Comparison of ENCODE assay signal across 1 cellular context in genomic region chr17:64128787-64129514, GRCh38.
TF ChIP-seq lines count a peak whose summit lies in the region.

No MANE protein-coding gene starts in this region.

TF ChIP-seq in SK-N-SH treated with all-trans-retinoic acid at 6 μM for 48 hours, 23 proteins besides CTCF, POLR2A, EP300 and RAD21 (continued from another document):
- TF ChIP-seq, protein P1, sequence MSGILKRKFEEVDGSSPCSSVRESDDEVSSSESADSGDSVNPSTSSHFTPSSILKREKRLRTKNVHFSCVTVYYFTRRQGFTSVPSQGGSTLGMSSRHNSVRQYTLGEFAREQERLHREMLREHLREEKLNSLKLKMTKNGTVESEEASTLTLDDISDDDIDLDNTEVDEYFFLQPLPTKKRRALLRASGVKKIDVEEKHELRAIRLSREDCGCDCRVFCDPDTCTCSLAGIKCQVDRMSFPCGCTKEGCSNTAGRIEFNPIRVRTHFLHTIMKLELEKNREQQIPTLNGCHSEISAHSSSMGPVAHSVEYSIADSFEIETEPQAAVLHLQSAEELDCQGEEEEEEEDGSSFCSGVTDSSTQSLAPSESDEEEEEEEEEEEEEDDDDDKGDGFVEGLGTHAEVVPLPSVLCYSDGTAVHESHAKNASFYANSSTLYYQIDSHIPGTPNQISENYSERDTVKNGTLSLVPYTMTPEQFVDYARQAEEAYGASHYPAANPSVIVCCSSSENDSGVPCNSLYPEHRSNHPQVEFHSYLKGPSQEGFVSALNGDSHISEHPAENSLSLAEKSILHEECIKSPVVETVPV (CRISPR knock-in tag; IDR thresholded peaks at IDR 0.05) = no peak
- TF ChIP-seq ZFP30 (CRISPR knock-in tag; IDR thresholded peaks at IDR 0.05) (no peak), OSR1 (CRISPR knock-in tag; IDR thresholded peaks at IDR 0.05) (no peak), RARB (CRISPR knock-in tag; IDR thresholded peaks at IDR 0.05) (no peak), TCF4 (CRISPR knock-in tag; IDR thresholded peaks at IDR 0.05; ENCODE audit: borderline replicate concordance) (no peak)
